In genomic region chr6:32153835-32154513, GRCh38 we compare ENCODE assay signal across 8 cellular contexts. TPM values are rescaled to one million over a fixed set of nuclear protein-coding genes. Genes with fewer than 3 reads are reported as not detected.
A peak's percentile ranks its signal among the peaks of the same experiment; 100 is the strongest.
DNase-seq lines count a peak whose midpoint lies in the region; TF ChIP-seq lines count a peak whose summit lies in the region.

PPT2 (plus strand) TSS chr6:32154141; CDS start chr6:32154595, 454 bp downstream.

- DNase-seq in HT1080 (ENCODE audit: low read depth), result peak; percentile 85
- DNase-seq in NT2/D1 (ENCODE audit: low read depth, low spot score), result peak; percentile 79
- peak; percentile 73 for DNase-seq in activated CD8-positive, alpha-beta memory T cell treated with anti-CD3 and anti-CD28 coated beads, Interleukin-2, amount 50 U/mL, for 24 hours (ENCODE audit: extremely low read depth)
- DNase-seq in mesendoderm, result peak; percentile 98
- peak; percentile 69 for DNase-seq in stimulated activated CD8-positive, alpha-beta memory T cell treated with anti-CD3 and anti-CD28 coated beads, Interleukin-12 subunit alpha, Interleukin-12 subunit beta, amount 100 ng/mL, for 1 hour (ENCODE audit: low read depth)
- DNase-seq in MV-4-11 (lab: John Stamatoyannopoulos, UW), result no peak

- WGBS in mesendoderm (ENCODE audit: extremely low coverage, insufficient coverage, low lambda C conversion rate), result no CpG with 5 or more reads among the region's 39 CpGs

- peak within 1 kb of the TSS; percentile 34 for H2BK120ac ChIP-seq in mesendoderm (ENCODE audit: low read depth, low read length)

- no peaks in the 10 kb centered on the region for H3K9me2 ChIP-seq in DOHH2 (replicated peaks; ENCODE audit: control insufficient read depth, low read length)

- peak within 1 kb of the TSS; percentile 71 for H4K5ac ChIP-seq in mesendoderm (ENCODE audit: low read length)

- no peaks in the 10 kb centered on the region for H4K20me1 ChIP-seq in DOHH2 (ENCODE audit: control insufficient read depth, insufficient read depth, low read depth, low read length)

- H3K9me3 ChIP-seq in DOHH2 (ENCODE audit: control insufficient read depth, insufficient read depth, low read length) (no peaks in the 10 kb centered on the region), NT2/D1 (ENCODE audit: insufficient read depth, low read length) (no peaks in the 10 kb centered on the region), endocrine pancreas (ENCODE audit: control insufficient read depth, low read length) (no peaks in the 10 kb centered on the region)

- peak within 1 kb of the TSS; percentile 99 for H3K4me3 ChIP-seq in DOHH2 (ENCODE audit: low read length)
- peak within 1 kb of the TSS; percentile 84 for H3K4me3 ChIP-seq in NT2/D1 (ENCODE audit: insufficient read length, low read depth)
- H3K4me3 ChIP-seq in endocrine pancreas (ENCODE audit: control insufficient read depth, insufficient read depth, low read length), result peak within 1 kb of the TSS; percentile 47
- peak within 1 kb of the TSS; percentile 95 for H3K4me3 ChIP-seq in mesendoderm (ENCODE audit: low read length)

- peak within 1 kb of the TSS; percentile 45 for H3K18ac ChIP-seq in mesendoderm (ENCODE audit: low read length)

- H3K79me2 ChIP-seq in DOHH2 (ENCODE audit: control insufficient read depth, low read length) (peaks cover 15% of the 10 kb centered on the region), mesendoderm (ENCODE audit: control insufficient read depth, insufficient read depth, low read length) (no peaks in the 10 kb centered on the region)

- H3K27ac ChIP-seq in DOHH2 (ENCODE audit: low read depth, low read length) (peak within 1 kb of the TSS; percentile 58), mesendoderm (ENCODE audit: low read depth, low read length) (peak within 1 kb of the TSS; percentile 82)

- H3K9ac ChIP-seq in NT2/D1 (ENCODE audit: insufficient read length, low read depth), result peak within 1 kb of the TSS; percentile 93
- peak within 1 kb of the TSS; percentile 55 for H3K9ac ChIP-seq in endocrine pancreas (ENCODE audit: control insufficient read depth, insufficient read depth, low read length)
- peak within 1 kb of the TSS; percentile 96 for H3K9ac ChIP-seq in mesendoderm (ENCODE audit: low read length)

- peak within 1 kb of the TSS; percentile 67 for H3K4ac ChIP-seq in mesendoderm (ENCODE audit: low read depth, low read length)

- H3K79me1 ChIP-seq in mesendoderm (ENCODE audit: low read length), result peaks cover 8% of the 10 kb centered on the region

- peak within 1 kb of the TSS; percentile 84 for H2BK5ac ChIP-seq in mesendoderm (ENCODE audit: low read length)

- H2AK5ac ChIP-seq in mesendoderm (ENCODE audit: low read length), result peak within 1 kb of the TSS; percentile 85

- peaks cover 32% of the 10 kb centered on the region for H3K4me1 ChIP-seq in DOHH2 (ENCODE audit: control insufficient read depth, low read length)
- peaks cover 4% of the 10 kb centered on the region for H3K4me1 ChIP-seq in NT2/D1 (ENCODE audit: insufficient read depth, insufficient read length)
- no peaks in the 10 kb centered on the region for H3K4me1 ChIP-seq in endocrine pancreas (ENCODE audit: control insufficient read depth, insufficient read depth, low read length)
- peaks cover 15% of the 10 kb centered on the region for H3K4me1 ChIP-seq in mesendoderm (ENCODE audit: control insufficient read depth, low read depth, low read length)

- peaks cover 10% of the 10 kb centered on the region for H3F3A ChIP-seq in DOHH2 (ENCODE audit: control insufficient read depth, insufficient read depth)

- H3K36me3 ChIP-seq in DOHH2 (ENCODE audit: control insufficient read depth, low read length) (peaks cover 29% of the 10 kb centered on the region), NT2/D1 (ENCODE audit: insufficient read depth, insufficient read length, low read length) (peaks cover 37% of the 10 kb centered on the region), endocrine pancreas (ENCODE audit: control insufficient read depth, insufficient read depth, low read length) (no peaks in the 10 kb centered on the region), mesendoderm (ENCODE audit: control insufficient read depth, insufficient read depth, low read length) (peaks cover 2% of the 10 kb centered on the region)

- H3K4me2 ChIP-seq in DOHH2 (ENCODE audit: low read length) (peak within 1 kb of the TSS; percentile 77), mesendoderm (ENCODE audit: low read length) (peak within 1 kb of the TSS; percentile 97)

- no peaks in the 10 kb centered on the region for H3K27me3 ChIP-seq in DOHH2 (ENCODE audit: control insufficient read depth, low read length)
- H3K27me3 ChIP-seq in NT2/D1 (ENCODE audit: insufficient read depth, insufficient read length), result peaks cover 3% of the 10 kb centered on the region
- no peaks in the 10 kb centered on the region for H3K27me3 ChIP-seq in endocrine pancreas (ENCODE audit: control insufficient read depth, insufficient read depth, low read length)
- H3K27me3 ChIP-seq in mesendoderm (ENCODE audit: insufficient read depth, low read length, poor library complexity), result no peaks in the 10 kb centered on the region

- H4K8ac ChIP-seq in mesendoderm (ENCODE audit: low read depth, low read length), result no peak within 1 kb of the TSS

- peak within 1 kb of the TSS; percentile 97 for H3K56ac ChIP-seq in mesendoderm (ENCODE audit: low read length)

- no peak for TF ChIP-seq CTCF in DOHH2 (IDR thresholded peaks at IDR 0.05; ENCODE audit: low read depth, low read length, poor library complexity, severe bottlenecking)

- H3K23ac ChIP-seq in mesendoderm (ENCODE audit: low read length), result peak within 1 kb of the TSS; percentile 99

- no peak within 1 kb of the TSS for H2BK15ac ChIP-seq in mesendoderm (replicated peaks; ENCODE audit: low read depth)

RNA-seq across cellular contexts. Expression of gene PPT2, which starts in this region (rescaled TPM):
- total RNA-seq in HT1080 (2014; rRNA removed; shearing (Covaris generic)), result 20.4 and 90.2 TPM in 2 replicates
- 16.8 and 20.1 TPM in 2 replicates for polyA plus RNA-seq in HT1080 (2015; cell fraction: cytosol; rRNA removed)
- polyA plus RNA-seq in HT1080 (2015; cell fraction: nucleus; rRNA removed), result 31.0 and 34.0 TPM in 2 replicates
- 24.5 TPM for polyA plus RNA-seq in mesendoderm (2013, experiment 1 of 2)
- polyA plus RNA-seq in mesendoderm (2013, experiment 2 of 2), result 23.9 TPM

Comparison
In these comparisons a context has a peak if more than half of its experiments do, and no peak if none do; other contexts are left out.
1. H3K4me3 ChIP-seq: peak in every context shown above with its lines; median percentile 99 in DOHH2; 95 in mesendoderm; 84 in NT2/D1; 47 in endocrine pancreas.